Comparison of ENCODE assay signal across 21 cellular contexts in genomic region chr6:100301731-100302130, GRCh38.
A peak's percentile ranks its signal among the peaks of the same experiment; 100 is the strongest.
DNase-seq lines count a peak whose midpoint lies in the region; ATAC-seq, FAIRE-seq and TF ChIP-seq lines count a peak whose summit lies in the region.
"Had no signal": no experiment of that assay in that cellular context is flagged by ENCODE, and none has a peak within 500 bp of the region (broad histone marks: within the 10 kb centered on the region; RNA-seq: fewer than 3 reads in every experiment).

No MANE protein-coding gene starts in this region.

- RAD21 ChIA-PET in HCT116 (lab: Charles Lee; ENCODE audit: low non-redundant PET in 1 of 2, low total read pairs in 2 of 2, uncharacterized antibody in 2 of 2, unreplicated experiment in 2 of 2), result no interaction called here

- CTCF ChIA-PET in A549 (lab: Yijun Ruan, JAX) (no interaction called here), HCT116 (lab: Charles Lee) (no interaction called here), PC-9 (lab: Charles Lee) (no interaction called here), endothelial cell of umbilical vein (lab: Charles Lee) (no interaction called here), T-cell (lab: Charles Lee) (no interaction called here)

- no peaks in the 10 kb centered on the region for H3K4me1 Mint-ChIP-seq in T-cell
- H3K4me1 Mint-ChIP-seq: CD4-positive, alpha-beta memory T cell had no signal

- H3K4me2 ChIP-seq in A549 (no peak overlapping the region), HCT116 (ENCODE audit: low read length) (no peak overlapping the region), PC-9 (no peak overlapping the region), endothelial cell of umbilical vein (ENCODE audit: insufficient read depth, low read length) (no peak overlapping the region)

- POLR2A ChIA-PET in A549 (lab: Yijun Ruan, JAX), result no interaction called here
- POLR2A ChIA-PET in HCT116 (lab: Charles Lee), result no interaction called here
- POLR2A ChIA-PET in PC-9 (lab: Charles Lee; ENCODE audit: unreplicated experiment), result no interaction called here
- POLR2A ChIA-PET in endothelial cell of umbilical vein (lab: Charles Lee), result no interaction called here
- POLR2A ChIA-PET in T-cell (lab: Charles Lee), result no interaction called here

- H3K27me3 ChIP-seq in HCT116 (ENCODE audit: insufficient read depth, low read length), result no peaks in the 10 kb centered on the region
- H3K27me3 ChIP-seq in PC-9 (ENCODE audit: insufficient read depth, low read depth), result no peaks in the 10 kb centered on the region
- H3K27me3 ChIP-seq in endothelial cell of umbilical vein (ENCODE audit: control insufficient read depth in 2 of 2, insufficient read depth in 2 of 2, low read length in 2 of 2), result no peaks in the 10 kb centered on the region

- H4K20me1 ChIP-seq in HCT116 (ENCODE audit: insufficient read depth) (no peaks in the 10 kb centered on the region), PC-9 (ENCODE audit: insufficient read depth) (no peaks in the 10 kb centered on the region), endothelial cell of umbilical vein (replicated peaks; ENCODE audit: control insufficient read depth, extremely low read depth, insufficient read depth, low read length) (no peaks in the 10 kb centered on the region)

- H3F3A ChIP-seq in PC-9 (ENCODE audit: insufficient read depth, low read depth), result peaks cover 33% of the 10 kb centered on the region

- DNase-seq in A549 (ENCODE audit: low read depth in 1 of 2, low spot score in 1 of 2), result no peak
- DNase-seq in HCT116 (ENCODE audit: low read depth, low spot score), result no peak
- DNase-seq in PC-9, result no peak
- no peak for DNase-seq in endothelial cell of umbilical vein (ENCODE audit: low read depth, low spot score)
- no peak for DNase-seq in T-cell
- DNase-seq: C1 segment of cervical spinal cord; Calu3; CD4-positive, alpha-beta memory T cell; COR-L47; DMS53; DMS79 treated with DMSO at 0.1 percent for 48 hours; GF-D8; GM23248; H9 had no signal

- H3K9me2 ChIP-seq in HCT116 (ENCODE audit: insufficient read depth) (no peaks in the 10 kb centered on the region), PC-9 (ENCODE audit: insufficient read depth) (no peaks in the 10 kb centered on the region)

- TF ChIP-seq EP300 in A549 (IDR thresholded peaks at IDR 0.05), result no peak

- H2AFZ ChIP-seq in HCT116 (ENCODE audit: low read depth, low read length, poor library complexity, severe bottlenecking) (peak overlapping the region; percentile 92), PC-9 (no peak overlapping the region), endothelial cell of umbilical vein (ENCODE audit: low read depth, low read length) (peak overlapping the region; percentile 34)
- H2AFZ ChIP-seq: GM23248 had no signal

- TF ChIP-seq CTCF in A549 (IDR thresholded peaks at IDR 0.05) (no peak), HCT116 (IDR thresholded peaks at IDR 0.05 in 2 of 3, conservative IDR thresholded peaks at IDR 0.05 in 1 of 3; ENCODE audit: borderline replicate concordance in 1 of 3, insufficient read depth in 1 of 3, low read depth in 2 of 3, low read length in 2 of 3) (no peak), PC-9 (conservative IDR thresholded peaks at IDR 0.05) (no peak), endothelial cell of umbilical vein (IDR thresholded peaks at IDR 0.05; ENCODE audit: extremely low read depth in 1 of 2, insufficient read depth in 1 of 2, low read depth in 1 of 2, low read length in 2 of 2) (no peak)

- H3K27ac ChIP-seq in A549 (peak overlapping the region; percentile 30 to 48; a peak in 2 of 6 replicates), HCT116 (ENCODE audit: low read depth, low read length) (no peak overlapping the region), PC-9 (peak overlapping the region; percentile 96; the same call in 1 of the 2 replicates), endothelial cell of umbilical vein (ENCODE audit: insufficient read depth, low read depth, low read length) (peak overlapping the region; percentile 31)
- H3K27ac ChIP-seq: 22Rv1 had no signal

- H3K36me3 ChIP-seq in HCT116 (ENCODE audit: control insufficient read depth in 1 of 2, insufficient read depth in 2 of 2, low read length in 2 of 2), result no peaks in the 10 kb centered on the region
- peaks cover 6% of the 10 kb centered on the region; the same call in 1 of the 2 replicates for H3K36me3 ChIP-seq in PC-9 (ENCODE audit: low read depth)
- H3K36me3 ChIP-seq in endothelial cell of umbilical vein (ENCODE audit: control insufficient read depth in 2 of 2, extremely low read depth in 1 of 2, insufficient read depth in 2 of 2, low read length in 2 of 2), result no peaks in the 10 kb centered on the region

- BruUV-seq in HCT116 (replicated peaks; lab: Mats Ljungman, UMichigan) (no TSS peak), PC-9 (replicated peaks; lab: Mats Ljungman, UMichigan) (no TSS peak), endothelial cell of umbilical vein (replicated peaks; lab: Mats Ljungman, UMichigan) (no TSS peak)

- H3K4me1 ChIP-seq in A549 (peaks cover 59% of the 10 kb centered on the region), HCT116 (ENCODE audit: control insufficient read depth in 1 of 2, insufficient read depth in 2 of 2, low read length in 2 of 2) (peaks cover 38 to 65% of the 10 kb centered on the region in 2 experiments), PC-9 (replicated peaks; ENCODE audit: insufficient read depth) (peaks cover 54% of the 10 kb centered on the region), endothelial cell of umbilical vein (ENCODE audit: control insufficient read depth, extremely low read depth, insufficient read depth, low read length) (peaks cover 67% of the 10 kb centered on the region)

- TF ChIP-seq RAD21 in A549 (conservative IDR thresholded peaks at IDR 0.05 in 1 of 2, IDR thresholded peaks at IDR 0.05 in 1 of 2) (no peak), HCT116 (IDR thresholded peaks at IDR 0.05; ENCODE audit: low read depth) (no peak)

- FAIRE-seq in A549 (lab: Jason Lieb, UNC), result no peak
- FAIRE-seq in endothelial cell of umbilical vein (lab: Jason Lieb, UNC), result no peak
- FAIRE-seq: GM12891, GM18507, H1 had no signal

- dilution Hi-C loops in endothelial cell of umbilical vein (cut with MboI; ENCODE audit: extremely low pct_ligation_motif_present, low sequenced_read_pairs), result no loop called here

- no peaks in the 10 kb centered on the region for H3K27me3 Mint-ChIP-seq in T-cell
- H3K27me3 Mint-ChIP-seq: CD4-positive, alpha-beta memory T cell had no signal

- H3K9me3 ChIP-seq in A549 (no peaks in the 10 kb centered on the region), HCT116 (ENCODE audit: control insufficient read depth in 1 of 2, insufficient read depth in 1 of 2, low read depth in 1 of 2, low read length in 2 of 2) (no peaks in the 10 kb centered on the region), PC-9 (ENCODE audit: insufficient read depth, low read depth) (peaks cover 24% of the 10 kb centered on the region), endothelial cell of umbilical vein (replicated peaks; ENCODE audit: control insufficient read depth, insufficient read depth, low read length) (no peaks in the 10 kb centered on the region)

- no peak overlapping the region for H3K27ac Mint-ChIP-seq in T-cell
- H3K27ac Mint-ChIP-seq: CD4-positive, alpha-beta memory T cell had no signal

- WGBS in A549 (ENCODE audit: missing lambda C conversion rate), result 90% methylated on average over 2 of the region's 2 CpGs

- H3K36me3 Mint-ChIP-seq in T-cell, result no peaks in the 10 kb centered on the region
- H3K36me3 Mint-ChIP-seq: CD4-positive, alpha-beta memory T cell had no signal

- H3K4me3 ChIP-seq in A549 (no peak overlapping the region), HCT116 (replicated peaks in 1 of 2; ENCODE audit: low read depth in 1 of 2, low read length in 2 of 2) (no peak overlapping the region), PC-9 (no peak overlapping the region), endothelial cell of umbilical vein (replicated peaks in 1 of 3; ENCODE audit: insufficient read depth in 1 of 3, low read depth in 1 of 3, low read length in 3 of 3) (no peak overlapping the region)
- H3K4me3 ChIP-seq: GM23248 had no signal

- no peak overlapping the region for H3K4me3 Mint-ChIP-seq in T-cell
- H3K4me3 Mint-ChIP-seq: CD4-positive, alpha-beta memory T cell; H9 had no signal

- H3K9me3 Mint-ChIP-seq in T-cell, result no peaks in the 10 kb centered on the region
- H3K9me3 Mint-ChIP-seq: CD4-positive, alpha-beta memory T cell; H9 had no signal

- H3K9ac ChIP-seq in HCT116 (ENCODE audit: low read length) (no peak overlapping the region), endothelial cell of umbilical vein (replicated peaks; ENCODE audit: extremely low read depth, insufficient read depth, low read length) (no peak overlapping the region)
- H3K9ac ChIP-seq: GM23248 had no signal

- intact Hi-C loops in HCT116 (cut with micrococcal nuclease) (no loop called here), PC-9 (cut with micrococcal nuclease; ENCODE audit: unreplicated experiment) (loop anchor here (2.0 to 10.0 kb wide), 3 partner anchors 41 to 203 kb away; no protein-coding TSS in a partner anchor), endothelial cell of umbilical vein (cut with micrococcal nuclease) (loop anchor here (2.0 to 5.0 kb wide), 2 partner anchors 124 to 163 kb away; partner anchors contain the start of gene SIM1)

- TF ChIP-seq POLR2A in A549 (IDR thresholded peaks at IDR 0.05; ENCODE audit: low read length), result no peak
- TF ChIP-seq POLR2A in HCT116 (IDR thresholded peaks at IDR 0.05; ENCODE audit: borderline replicate concordance, extremely low read depth, insufficient read depth, insufficient read length), result no peak
- TF ChIP-seq POLR2A in endothelial cell of umbilical vein (IDR thresholded peaks at IDR 0.05; ENCODE audit: low read depth, low read length), result no peak

- H3K9me1 ChIP-seq in endothelial cell of umbilical vein (replicated peaks; ENCODE audit: control insufficient read depth, extremely low read depth, insufficient read depth, low read length), result no peaks in the 10 kb centered on the region

- no peak for ATAC-seq in A549
- ATAC-seq in HCT116, result no peak
- ATAC-seq in T-cell (replicated peaks in 1 of 4), result no peak
- ATAC-seq in HG03159 (IDR thresholded peaks at IDR 0.05; ENCODE audit: unreplicated experiment), result no peak
- ATAC-seq in GM21786 (IDR thresholded peaks at IDR 0.05; ENCODE audit: unreplicated experiment), result no peak
- no peak for ATAC-seq in GM18520 (IDR thresholded peaks at IDR 0.05; ENCODE audit: unreplicated experiment)

- H3K79me2 ChIP-seq in HCT116 (ENCODE audit: insufficient read depth, low read length), result no peaks in the 10 kb centered on the region
- no peaks in the 10 kb centered on the region for H3K79me2 ChIP-seq in PC-9 (ENCODE audit: low read depth)
- no peaks in the 10 kb centered on the region for H3K79me2 ChIP-seq in endothelial cell of umbilical vein (ENCODE audit: control insufficient read depth, insufficient read depth, low read length)

TF ChIP-seq in HCT116, 20 proteins besides CTCF, POLR2A, EP300 and RAD21 (continues in another document):
- TF ChIP-seq, protein P1, sequence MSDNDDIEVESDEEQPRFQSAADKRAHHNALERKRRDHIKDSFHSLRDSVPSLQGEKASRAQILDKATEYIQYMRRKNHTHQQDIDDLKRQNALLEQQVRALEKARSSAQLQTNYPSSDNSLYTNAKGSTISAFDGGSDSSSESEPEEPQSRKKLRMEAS (IDR thresholded peaks at IDR 0.05), result no peak

TF ChIP-seq in endothelial cell of umbilical vein, 7 proteins besides CTCF, POLR2A, EP300 and RAD21 (continues in another document):
- TF ChIP-seq FOS (IDR thresholded peaks at IDR 0.05; ENCODE audit: borderline replicate concordance, insufficient read depth, low read length), result peak; percentile 7
